22 cellular contexts compared by ENCODE assay signal in the genomic region with DNA sequence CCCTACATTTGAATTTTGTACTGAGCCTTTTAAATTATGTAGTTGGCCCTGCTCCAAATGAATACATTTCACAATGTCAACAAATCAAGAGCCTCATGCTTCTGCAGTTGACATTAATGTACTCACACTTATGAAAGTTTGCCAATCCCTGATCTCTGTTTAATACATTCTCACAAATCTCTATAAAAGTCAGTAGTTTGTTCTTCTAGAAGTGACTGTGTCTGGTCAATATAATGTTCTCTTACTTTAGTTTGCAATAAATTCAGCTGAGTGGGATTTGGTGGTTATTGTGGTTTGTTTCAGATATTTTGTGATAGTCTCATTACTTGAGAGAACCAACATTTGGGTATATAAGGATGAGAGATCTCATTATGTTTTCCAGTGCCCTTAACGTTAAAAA.
"Had no signal": no experiment of that assay in that cellular context is flagged by ENCODE, and none has a peak within 500 bp of the region (broad histone marks: within the 10 kb centered on the region; RNA-seq: fewer than 3 reads in every experiment).

No MANE protein-coding gene starts in this region.

- H3K27ac ChIP-seq: coronary artery, esophagus muscularis mucosa, gastrocnemius medialis, heart left ventricle, hepatocyte, left lung, neural progenitor cell, parathyroid adenoma, right lobe of liver, thoracic aorta, tibial nerve, upper lobe of left lung had no signal

- H3K36me3 ChIP-seq: esophagus muscularis mucosa, gastrocnemius medialis, heart left ventricle, left lung, neural progenitor cell, right lobe of liver, thoracic aorta, tibial nerve, upper lobe of left lung had no signal

- H3K9me3 ChIP-seq: esophagus muscularis mucosa, gastrocnemius medialis, heart left ventricle, right lobe of liver, thoracic aorta, tibial nerve, upper lobe of left lung had no signal

- H3K9ac ChIP-seq: neural progenitor cell, parathyroid adenoma had no signal

- DNase-seq: dermis blood vessel endothelial cell; effector memory CD4-positive, alpha-beta T cell; gastrocnemius medialis; heart left ventricle; left cardiac atrium; left lung; mesendoderm; midbrain; naive thymus-derived CD4-positive, alpha-beta T cell; right lobe of liver; small intestine; stimulated activated CD4-positive, alpha-beta T cell treated with anti-CD3 and anti-CD28 coated beads, Interleukin-15, amount 100 ng/mL, for 24 hours; stimulated activated CD4-positive, alpha-beta T cell treated with anti-CD3 and anti-CD28 coated beads, Interleukin-2, amount 100 ng/mL, for 48 hours; stimulated activated naive B cell treated with anti-CD40 and anti-IgM and Interleukin-4, amounts not matched to agents 10 μg/mL and 1 μg/mL and 100 μg/mL, for 72 hours; upper lobe of left lung had no signal

- H3K4me3 ChIP-seq: coronary artery, esophagus muscularis mucosa, gastrocnemius medialis, heart left ventricle, hepatocyte, left lung, neural progenitor cell, right lobe of liver, thoracic aorta, tibial nerve, upper lobe of left lung had no signal
